ENCODE assay signal across 8 cellular contexts in genomic region chr15:66252411-66253295, GRCh38. TPM values are rescaled to one million over a fixed set of nuclear protein-coding genes. Genes with fewer than 3 reads are reported as not detected.
DNase-seq lines count a peak whose midpoint lies in the region; ATAC-seq and TF ChIP-seq lines count a peak whose summit lies in the region.

No MANE protein-coding gene starts in this region.

- H3K36me3 ChIP-seq in MG63 = no peaks in the 10 kb centered on the region

- TF ChIP-seq CTCF in VCaP (conservative IDR thresholded peaks at IDR 0.05) = peak; percentile 94
- TF ChIP-seq CTCF in choroid plexus epithelial cell (conservative IDR thresholded peaks at IDR 0.05; ENCODE audit: low read depth, low read length) = peak; percentile 66

- H3K27me3 ChIP-seq in MG63 = peaks cover 21% of the 10 kb centered on the region

- no peak for ATAC-seq in GM19452 (IDR thresholded peaks at IDR 0.05; ENCODE audit: unreplicated experiment)

- no peaks in the 10 kb centered on the region for H3K9me3 ChIP-seq in MG63

- H3K27ac ChIP-seq in VCaP = peak overlapping the region; percentile 45; the same call in 1 of the 2 replicates

- H3K4me3 ChIP-seq in MG63 (peak overlapping the region; percentile 42), choroid plexus epithelial cell (ENCODE audit: low read depth, low read length) (peak overlapping the region; percentile 41)

- peak; percentile 64 for DNase-seq in ELF-1 (ENCODE audit: low read depth, low spot score)
- DNase-seq in MG63 = peak; percentile 61
- peak; percentile 48 for DNase-seq in choroid plexus epithelial cell (ENCODE audit: low read depth)
- peak; percentile 45 for DNase-seq in kidney tubule cell (ENCODE audit: low spot score)
- peak; percentile 39 for DNase-seq in stimulated activated CD4-positive, alpha-beta T cell treated with anti-CD3 and anti-CD28 coated beads, Interleukin-1b, Interleukin-23, amount 100 ng/mL, for 48 hours
- DNase-seq in NCI-H128 (lab: John Stamatoyannopoulos, UW; ENCODE audit: unreplicated experiment) = no peak

RNA-seq across cellular contexts. Expression of gene MEGF11, which starts 0.9 kb away (rescaled TPM):
- 0.10 TPM in 1 of 2 replicates, not detected in the other for total RNA-seq in MG63 (2014; rRNA removed; shearing (Covaris generic); ENCODE audit: low replicate concordance)

RNA-seq across cellular contexts. Expression of gene DIS3L, which starts 40.7 kb away (rescaled TPM):
- total RNA-seq in MG63 (2014; rRNA removed; shearing (Covaris generic); ENCODE audit: low replicate concordance) = 23.4 and 35.9 TPM in 2 replicates
